ENCODE assay signal across 1 cellular context in genomic region chr20:43744966-43745733, GRCh38.
TF ChIP-seq lines count a peak whose summit lies in the region.

No MANE protein-coding gene starts in this region.

TF ChIP-seq in IMR-90, 13 proteins besides CTCF, POLR2A, EP300 and RAD21:
- no peak for TF ChIP-seq ELK1 (IDR thresholded peaks at IDR 0.05; ENCODE audit: borderline replicate concordance, low read depth, low read length)
